Comparison of ENCODE assay signal across 14 cellular contexts in genomic region chr20:6533321-6533720, GRCh38.
DNase-seq lines count a peak whose midpoint lies in the region; FAIRE-seq and TF ChIP-seq lines count a peak whose summit lies in the region.
"Had no signal": no experiment of that assay in that cellular context is flagged by ENCODE, and none has a peak within 500 bp of the region (broad histone marks: within the 10 kb centered on the region; RNA-seq: fewer than 3 reads in every experiment).

No MANE protein-coding gene starts in this region.

- peaks cover 9% of the 10 kb centered on the region for H3K9me3 Mint-ChIP-seq in neural progenitor cell

- no peaks in the 10 kb centered on the region for H4K20me1 ChIP-seq in BLaER1 treated with 17β-estradiol and CSF1 and Interleukin-3, amounts not matched to agents 10 nM and 100 nM
- H4K20me1 ChIP-seq in H1 (replicated peaks in 1 of 2; ENCODE audit: control insufficient read depth in 1 of 2, insufficient read depth in 2 of 2, low read length in 2 of 2) (no peaks in the 10 kb centered on the region), neural progenitor cell (ENCODE audit: low read depth) (no peaks in the 10 kb centered on the region)

- peak overlapping the region; percentile 92 for H3K27ac Mint-ChIP-seq in neural progenitor cell
- H3K27ac Mint-ChIP-seq: activated T-helper 1 cell treated with anti-CD3 and anti-CD28 coated beads, Interleukin-12 subunit alpha, Interleukin-12 subunit beta, Interleukin-2, Interleukin-4 antibody, amounts not matched to agents 30 ng/mL and 10 ng/mL and 1 ng/mL, durations not matched to agents 14 hours and 24 hours and 36 hours; naive B cell had no signal

- H3K27me3 ChIP-seq in BLaER1 treated with 17β-estradiol and CSF1 and Interleukin-3, amounts not matched to agents 10 nM and 100 nM: no peaks in the 10 kb centered on the region
- H3K27me3 ChIP-seq in H1 (replicated peaks in 1 of 4; ENCODE audit: control insufficient read depth in 3 of 4, extremely low read depth in 1 of 4, insufficient read depth in 3 of 4, low read length in 3 of 4) (no peaks in the 10 kb centered on the region), neural progenitor cell (no peaks in the 10 kb centered on the region)
- H3K27me3 ChIP-seq: Peyer's patch had no signal

- TF ChIP-seq RAD21 in H1 (IDR thresholded peaks at IDR 0.05 in 1 of 2, conservative IDR thresholded peaks at IDR 0.05 in 1 of 2; ENCODE audit: low read depth in 2 of 2, low read length in 2 of 2): no peak

- H3K36me3 Mint-ChIP-seq in neural progenitor cell: no peaks in the 10 kb centered on the region
- H3K36me3 Mint-ChIP-seq: naive B cell had no signal

- H3K4me1 Mint-ChIP-seq in neural progenitor cell: peaks cover 13% of the 10 kb centered on the region
- H3K4me1 Mint-ChIP-seq: naive B cell had no signal

- no peak overlapping the region for H3K4ac ChIP-seq in H1 (replicated peaks; ENCODE audit: insufficient read length, low read depth, low read length)

- no peak overlapping the region for H3K18ac ChIP-seq in H1 (ENCODE audit: extremely low read depth, low read length)

- peaks cover 6% of the 10 kb centered on the region for H3F3A ChIP-seq in neural progenitor cell (ENCODE audit: low read depth)

- no peaks in the 10 kb centered on the region for H3K79me1 ChIP-seq in H1 (ENCODE audit: low read depth, low read length)

- H3K36me3 ChIP-seq in BLaER1 treated with 17β-estradiol and CSF1 and Interleukin-3, amounts not matched to agents 10 nM and 100 nM: no peaks in the 10 kb centered on the region
- H3K36me3 ChIP-seq in H1 (ENCODE audit: control insufficient read depth in 2 of 4, insufficient read depth in 4 of 4, low read length in 3 of 4): no peaks in the 10 kb centered on the region
- H3K36me3 ChIP-seq in neural progenitor cell: no peaks in the 10 kb centered on the region
- H3K36me3 ChIP-seq: Peyer's patch had no signal

- H3K23ac ChIP-seq in H1 (ENCODE audit: insufficient read length): no peak overlapping the region

- peak; percentile 7 for FAIRE-seq in H1 (lab: Jason Lieb, UNC)
- no peak for FAIRE-seq in GM12892 (lab: Jason Lieb, UNC)

- no peak overlapping the region for H3K56ac ChIP-seq in H1 (replicated peaks; ENCODE audit: insufficient read length, low read depth, low read length)

- H2BK12ac ChIP-seq in H1 (ENCODE audit: low read depth, low read length): no peak overlapping the region

- peak; percentile 19 for DNase-seq in NB4 (ENCODE audit: low read depth)
- no peak for DNase-seq in H1 (ENCODE audit: low read depth in 1 of 2, low spot score in 2 of 2)
- peak; percentile 38 for DNase-seq in neural progenitor cell (ENCODE audit: low spot score)
- no peak for DNase-seq in activated gamma-delta T cell (lab: John Stamatoyannopoulos, UW)
- no peak for DNase-seq in NCI-H1048 (lab: John Stamatoyannopoulos, UW)
- no peak for DNase-seq in SW 1271 (lab: John Stamatoyannopoulos, UW)
- DNase-seq in GM12892 (ENCODE audit: insufficient read length): no peak
- DNase-seq: cortex of kidney, naive B cell, NCI-H187, Peyer's patch had no signal

- no peak overlapping the region for H4K91ac ChIP-seq in H1 (replicated peaks; ENCODE audit: insufficient read length, low read length)

- TF ChIP-seq EP300 in H1 (IDR thresholded peaks at IDR 0.05; ENCODE audit: borderline replicate concordance in 1 of 2, low read depth in 2 of 2, low read length in 2 of 2): no peak

- H3K4me2 ChIP-seq in BLaER1 treated with 17β-estradiol and CSF1 and Interleukin-3, amounts not matched to agents 10 nM and 100 nM: peak overlapping the region; percentile 60 to 91 (median 74); a peak in 19 of 22 replicates
- H3K4me2 ChIP-seq in H1 (ENCODE audit: insufficient read depth in 1 of 2, low read depth in 2 of 2, low read length in 2 of 2) (no peak overlapping the region), neural progenitor cell (no peak overlapping the region)

- H2BK120ac ChIP-seq in H1 (replicated peaks; ENCODE audit: low read depth, low read length): no peak overlapping the region

- H3K27ac ChIP-seq in BLaER1 treated with 17β-estradiol and CSF1 and Interleukin-3, amounts not matched to agents 10 nM and 100 nM: peak overlapping the region in 3 of 11 experiments; percentile 3 to 16 (median 5); a peak in 2 of 22 replicates
- H3K27ac ChIP-seq in H1 (ENCODE audit: low read depth, low read length) (no peak overlapping the region), neural progenitor cell (peak overlapping the region; percentile 6)
- H3K27ac ChIP-seq: VCaP had no signal

- no peak overlapping the region for H4K8ac ChIP-seq in H1 (ENCODE audit: extremely low read depth, insufficient read depth, low read length)

- peak overlapping the region in 4 of 11 experiments; percentile 39 to 59 (median 50); a peak in 5 of 22 replicates for H3K9ac ChIP-seq in BLaER1 treated with 17β-estradiol and CSF1 and Interleukin-3, amounts not matched to agents 10 nM and 100 nM
- no peak overlapping the region for H3K9ac ChIP-seq in H1 (replicated peaks in 1 of 4; ENCODE audit: extremely low read depth in 1 of 4, low read depth in 3 of 4, low read length in 3 of 4)
- H3K9ac ChIP-seq in neural progenitor cell: no peak overlapping the region

- no peak for TF ChIP-seq POLR2A in NB4 (IDR thresholded peaks at IDR 0.05; ENCODE audit: extremely low read depth, insufficient read length)
- TF ChIP-seq POLR2A in H1 (IDR thresholded peaks at IDR 0.05; ENCODE audit: control extremely low read depth in 1 of 2, low read depth in 2 of 2, low read length in 2 of 2): no peak
- TF ChIP-seq POLR2A in GM12892 (IDR thresholded peaks at IDR 0.05; ENCODE audit: low read depth, low read length): no peak

- H2BK15ac ChIP-seq in H1 (ENCODE audit: low read length): no peak overlapping the region

- 80% methylated on average over 2 of the region's 2 CpGs; no CpG with 5 or more reads in 1 of the 2 experiments for WGBS in H1 (ENCODE audit: extremely low coverage in 1 of 2, insufficient coverage in 1 of 2, insufficient read length in 1 of 2, insufficient replicate concordance in 2 of 2, low coverage in 1 of 2, low lambda C conversion rate in 2 of 2, missing lambda C conversion rate in 1 of 2), 2 experiments

- H4K5ac ChIP-seq in H1 (ENCODE audit: insufficient read length, low read depth, low read length): no peak overlapping the region

- H2BK5ac ChIP-seq in H1 (ENCODE audit: low read depth, low read length): no peak overlapping the region

- no peak overlapping the region for H2BK20ac ChIP-seq in H1 (ENCODE audit: low read length)

- H3K27me3 Mint-ChIP-seq in neural progenitor cell (ENCODE audit: insufficient read depth, low read depth): no peaks in the 10 kb centered on the region

- TF ChIP-seq CTCF in NB4 (IDR thresholded peaks at IDR 0.05; ENCODE audit: low read depth, low read length) (no peak), H1 (IDR thresholded peaks at IDR 0.05; ENCODE audit: control extremely low read depth in 1 of 3, insufficient read depth in 1 of 3, low read depth in 1 of 3, low read length in 3 of 3) (no peak), neural progenitor cell (IDR thresholded peaks at IDR 0.05) (no peak)

- H2AK5ac ChIP-seq in H1 (ENCODE audit: low read depth, low read length): no peak overlapping the region

- no peaks in the 10 kb centered on the region for H3K79me2 ChIP-seq in H1 (ENCODE audit: control insufficient read depth in 1 of 2, insufficient read depth in 2 of 2, low read length in 2 of 2)
- H3K79me2 ChIP-seq in neural progenitor cell (ENCODE audit: low read depth): no peaks in the 10 kb centered on the region

- peaks cover 8 to 32% (median 17%) of the 10 kb centered on the region in 10 experiments; a peak in 17 of 20 replicates for H3K4me1 ChIP-seq in BLaER1 treated with 17β-estradiol and CSF1 and Interleukin-3, amounts not matched to agents 10 nM and 100 nM
- H3K4me1 ChIP-seq in H1 (replicated peaks in 1 of 4; ENCODE audit: control insufficient read depth in 3 of 4, insufficient read depth in 4 of 4, low read length in 3 of 4) (no peaks in the 10 kb centered on the region), neural progenitor cell (peaks cover 12% of the 10 kb centered on the region)
- H3K4me1 ChIP-seq: Peyer's patch had no signal

- no peaks in the 10 kb centered on the region for H3K23me2 ChIP-seq in H1 (ENCODE audit: low read depth, low read length)

- POLR2A ChIA-PET in H1 (lab: Charles Lee; ENCODE audit: partially characterized antibody): no interaction called here

- CTCF ChIA-PET in H1 (lab: Charles Lee; ENCODE audit: partially characterized antibody): no interaction called here

- no peak overlapping the region for H3K14ac ChIP-seq in H1 (ENCODE audit: insufficient read length)

- H3K4me3 ChIP-seq in BLaER1 treated with 17β-estradiol and CSF1 and Interleukin-3, amounts not matched to agents 10 nM and 100 nM: no peak overlapping the region
- no peak overlapping the region for H3K4me3 ChIP-seq in NB4 (ENCODE audit: low read depth, low read length)
- no peak overlapping the region for H3K4me3 ChIP-seq in H1 (ENCODE audit: extremely low read depth in 1 of 4, insufficient read depth in 2 of 4, low read depth in 3 of 4, low read length in 4 of 4)
- no peak overlapping the region for H3K4me3 ChIP-seq in neural progenitor cell

- peak overlapping the region; percentile 60 for H3K4me3 Mint-ChIP-seq in neural progenitor cell
- H3K4me3 Mint-ChIP-seq: activated T-helper 1 cell treated with anti-CD3 and anti-CD28 coated beads, Interleukin-12 subunit alpha, Interleukin-12 subunit beta, Interleukin-2, Interleukin-4 antibody, amounts not matched to agents 30 ng/mL and 10 ng/mL and 1 ng/mL, durations not matched to agents 14 hours and 24 hours and 36 hours; naive B cell had no signal

- H3K9me3 ChIP-seq in BLaER1 treated with 17β-estradiol and CSF1 and Interleukin-3, amounts not matched to agents 10 nM and 100 nM (replicated peaks in 1 of 11): peaks cover 0 to 13% (median 0%) of the 10 kb centered on the region in 11 experiments; a peak in 7 of 22 replicates
- H3K9me3 ChIP-seq in H1 (ENCODE audit: insufficient read depth in 2 of 2, low read depth in 1 of 2, low read length in 1 of 2): no peaks in the 10 kb centered on the region
- no peaks in the 10 kb centered on the region for H3K9me3 ChIP-seq in neural progenitor cell (ENCODE audit: low read depth)
- H3K9me3 ChIP-seq: Peyer's patch had no signal

- H2AFZ ChIP-seq in H1 (ENCODE audit: low read length) (no peak overlapping the region), neural progenitor cell (replicated peaks) (no peak overlapping the region)

TF ChIP-seq in H1, 55 proteins besides CTCF, POLR2A, EP300 and RAD21 (continues in another document):
- TF ChIP-seq HDAC2 (IDR thresholded peaks at IDR 0.05; ENCODE audit: borderline replicate concordance in 1 of 2, low read depth in 2 of 2, low read length in 2 of 2) (no peak), SIX5 (IDR thresholded peaks at IDR 0.05; ENCODE audit: low read depth, low read length) (no peak), SUZ12 (IDR thresholded peaks at IDR 0.05; ENCODE audit: low read length) (no peak), SIRT6 (IDR thresholded peaks at IDR 0.05; ENCODE audit: low read length) (no peak), SP2 (IDR thresholded peaks at IDR 0.05; ENCODE audit: low read length) (no peak)

Comparison
In these comparisons a context has a peak if more than half of its experiments do, and no peak if none do; other contexts are left out.
1. H3K4me2 ChIP-seq: peak in BLaER1 treated with 17β-estradiol and CSF1 and Interleukin-3, amounts not matched to agents 10 nM and 100 nM (11 of 11); none in H1 (0 of 2) and neural progenitor cell (single experiment).
2. DNase-seq: peak in NB4 (single experiment) and neural progenitor cell (single experiment); none in H1 (0 of 2), activated gamma-delta T cell (single experiment), NCI-H1048 (single experiment), SW 1271 (0 of 2) and GM12892 (single experiment).